ENCODE assay signal across 1 cellular context in genomic region chr6:89321571-89321970, GRCh38.
A peak's percentile ranks its signal among the peaks of the same experiment; 100 is the strongest.
TF ChIP-seq lines count a peak whose summit lies in the region.

No MANE protein-coding gene starts in this region.

TF ChIP-seq in K562, 482 proteins besides CTCF, POLR2A, EP300 and RAD21 (continued from another document and continues in another):
- TF ChIP-seq ZNF583 (CRISPR knock-in tag; IDR thresholded peaks at IDR 0.05), result no peak
- TF ChIP-seq ZNF584 (CRISPR knock-in tag; IDR thresholded peaks at IDR 0.05; ENCODE audit: low read depth), result no peak
- TF ChIP-seq RBM25 (IDR thresholded peaks at IDR 0.05; ENCODE audit: low read depth, low read length, severe bottlenecking), result no peak
- TF ChIP-seq ZNF197 (CRISPR knock-in tag; IDR thresholded peaks at IDR 0.05; ENCODE audit: low read depth), result no peak
- no peak for TF ChIP-seq BMI1 (IDR thresholded peaks at IDR 0.05; ENCODE audit: low read length)
- no peak for TF ChIP-seq MCM2 (IDR thresholded peaks at IDR 0.05; ENCODE audit: low read depth)
- no peak for TF ChIP-seq ZC3H8 (IDR thresholded peaks at IDR 0.05)
- TF ChIP-seq SPI1 (IDR thresholded peaks at IDR 0.05; ENCODE audit: borderline replicate concordance, low read depth, low read length), result peak; percentile 85
- no peak for TF ChIP-seq POLR2AphosphoS2 (IDR thresholded peaks at IDR 0.05; ENCODE audit: low read length)
- no peak for TF ChIP-seq SMAD1 (IDR thresholded peaks at IDR 0.05; ENCODE audit: low read depth, low read length, partially characterized antibody)
- no peak for TF ChIP-seq CAMTA2 (CRISPR knock-in tag; conservative IDR thresholded peaks at IDR 0.05)
- no peak for TF ChIP-seq KAT2B (IDR thresholded peaks at IDR 0.05; ENCODE audit: low read depth, low read length)
- no peak for TF ChIP-seq ZNF239 (CRISPR knock-in tag; IDR thresholded peaks at IDR 0.05)
- no peak for TF ChIP-seq NCOA6 (IDR thresholded peaks at IDR 0.05)
- TF ChIP-seq GABPA (tag; conservative IDR thresholded peaks at IDR 0.05; ENCODE audit: low read depth), result no peak
- peak; percentile 88 for TF ChIP-seq SMARCE1 (IDR thresholded peaks at IDR 0.05)
- TF ChIP-seq HNRNPL (IDR thresholded peaks at IDR 0.05; ENCODE audit: low read depth, low read length), result no peak
- TF ChIP-seq TEAD4 (IDR thresholded peaks at IDR 0.05; ENCODE audit: low read length), result peak; percentile 94
- no peak for TF ChIP-seq TEAD4 (CRISPR knock-in tag; IDR thresholded peaks at IDR 0.05; ENCODE audit: borderline replicate concordance)
- TF ChIP-seq ZFP36 (IDR thresholded peaks at IDR 0.05; ENCODE audit: low read depth, low read length, partially characterized antibody), result no peak
- TF ChIP-seq ZNF707 (CRISPR knock-in tag; conservative IDR thresholded peaks at IDR 0.05), result no peak
- TF ChIP-seq, protein P1, sequence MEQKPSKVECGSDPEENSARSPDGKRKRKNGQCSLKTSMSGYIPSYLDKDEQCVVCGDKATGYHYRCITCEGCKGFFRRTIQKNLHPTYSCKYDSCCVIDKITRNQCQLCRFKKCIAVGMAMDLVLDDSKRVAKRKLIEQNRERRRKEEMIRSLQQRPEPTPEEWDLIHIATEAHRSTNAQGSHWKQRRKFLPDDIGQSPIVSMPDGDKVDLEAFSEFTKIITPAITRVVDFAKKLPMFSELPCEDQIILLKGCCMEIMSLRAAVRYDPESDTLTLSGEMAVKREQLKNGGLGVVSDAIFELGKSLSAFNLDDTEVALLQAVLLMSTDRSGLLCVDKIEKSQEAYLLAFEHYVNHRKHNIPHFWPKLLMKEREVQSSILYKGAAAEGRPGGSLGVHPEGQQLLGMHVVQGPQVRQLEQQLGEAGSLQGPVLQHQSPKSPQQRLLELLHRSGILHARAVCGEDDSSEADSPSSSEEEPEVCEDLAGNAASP (IDR thresholded peaks at IDR 0.05), result no peak
- TF ChIP-seq NR0B1 (IDR thresholded peaks at IDR 0.05; ENCODE audit: partially characterized antibody), result no peak
- TF ChIP-seq GATAD2A (IDR thresholded peaks at IDR 0.05), result no peak
- no peak for TF ChIP-seq STAG1 (CRISPR knock-in tag; IDR thresholded peaks at IDR 0.05; ENCODE audit: borderline replicate concordance)
- no peak for TF ChIP-seq KDM4B (IDR thresholded peaks at IDR 0.05; ENCODE audit: borderline replicate concordance in 2 of 2, low read depth in 1 of 2)
- 0 out of 2 replicates have a peak, but pooled peaks have one; percentile 58 for TF ChIP-seq LCOR (CRISPR knock-in tag; IDR thresholded peaks at IDR 0.05)
- TF ChIP-seq, protein P2, sequence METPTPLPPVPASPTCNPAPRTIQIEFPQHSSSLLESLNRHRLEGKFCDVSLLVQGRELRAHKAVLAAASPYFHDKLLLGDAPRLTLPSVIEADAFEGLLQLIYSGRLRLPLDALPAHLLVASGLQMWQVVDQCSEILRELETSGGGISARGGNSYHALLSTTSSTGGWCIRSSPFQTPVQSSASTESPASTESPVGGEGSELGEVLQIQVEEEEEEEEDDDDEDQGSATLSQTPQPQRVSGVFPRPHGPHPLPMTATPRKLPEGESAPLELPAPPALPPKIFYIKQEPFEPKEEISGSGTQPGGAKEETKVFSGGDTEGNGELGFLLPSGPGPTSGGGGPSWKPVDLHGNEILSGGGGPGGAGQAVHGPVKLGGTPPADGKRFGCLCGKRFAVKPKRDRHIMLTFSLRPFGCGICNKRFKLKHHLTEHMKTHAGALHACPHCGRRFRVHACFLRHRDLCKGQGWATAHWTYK (CRISPR knock-in tag; IDR thresholded peaks at IDR 0.05), result no peak
- TF ChIP-seq SAFB2 (IDR thresholded peaks at IDR 0.05; ENCODE audit: borderline replicate concordance, low read depth, low read length, severe bottlenecking), result no peak
- no peak for TF ChIP-seq ELK3 (CRISPR knock-in tag; IDR thresholded peaks at IDR 0.05)
- TF ChIP-seq ZNF347 (CRISPR knock-in tag; IDR thresholded peaks at IDR 0.05; ENCODE audit: low read depth), result no peak
- TF ChIP-seq RBM39 (optimal IDR thresholded peaks at IDR 0.05; ENCODE audit: low read depth, low read length), result no peak
- TF ChIP-seq ZNF75A (CRISPR knock-in tag; IDR thresholded peaks at IDR 0.05), result no peak
- no peak for TF ChIP-seq C11orf30 (IDR thresholded peaks at IDR 0.05; ENCODE audit: low read depth)
- TF ChIP-seq PML (IDR thresholded peaks at IDR 0.05; ENCODE audit: low read length), result peak; percentile 67; the same call in 1 of the 2 replicates
- no peak for TF ChIP-seq CSDE1 (IDR thresholded peaks at IDR 0.05)
- no peak for TF ChIP-seq ELF1 (tag; IDR thresholded peaks at IDR 0.05)
- TF ChIP-seq CEBPG (CRISPR knock-in tag; IDR thresholded peaks at IDR 0.05), result peak; percentile 83
- peak; percentile 72 to 90 for TF ChIP-seq CEBPG (tag; conservative IDR thresholded peaks at IDR 0.05 in 1 of 2, IDR thresholded peaks at IDR 0.05 in 1 of 2)
- TF ChIP-seq MAZ (CRISPR knock-in tag; conservative IDR thresholded peaks at IDR 0.05 in 1 of 2, IDR thresholded peaks at IDR 0.05 in 1 of 2), result peak in 1 of 2 experiments; percentile 66; a peak in 2 of 4 replicates
- TF ChIP-seq FOXP4 (CRISPR knock-in tag; IDR thresholded peaks at IDR 0.05; ENCODE audit: borderline replicate concordance), result no peak
- TF ChIP-seq DDX20 (tag; IDR thresholded peaks at IDR 0.05; ENCODE audit: low read depth), result no peak
- TF ChIP-seq CBFB (CRISPR knock-in tag; IDR thresholded peaks at IDR 0.05), result peak; percentile 97
- TF ChIP-seq NCOR1 (IDR thresholded peaks at IDR 0.05), result peak; percentile 55; the same call in 1 of the 2 replicates
- no peak for TF ChIP-seq ZNF511 (CRISPR knock-in tag; IDR thresholded peaks at IDR 0.05)
- TF ChIP-seq ZNF785 (CRISPR knock-in tag; IDR thresholded peaks at IDR 0.05), result no peak
- no peak for TF ChIP-seq KHSRP (IDR thresholded peaks at IDR 0.05)
- no peak for TF ChIP-seq ZBTB1 (CRISPR knock-in tag; IDR thresholded peaks at IDR 0.05; ENCODE audit: borderline replicate concordance, low read depth)
- TF ChIP-seq NBN (IDR thresholded peaks at IDR 0.05; ENCODE audit: low read depth), result 0 out of 2 replicates have a peak, but pooled peaks have one; percentile 27
- TF ChIP-seq FOSL1 (tag; conservative IDR thresholded peaks at IDR 0.05), result no peak
- TF ChIP-seq ZNF695 (CRISPR knock-in tag; IDR thresholded peaks at IDR 0.05), result no peak
- no peak for TF ChIP-seq ZZZ3 (IDR thresholded peaks at IDR 0.05)
- TF ChIP-seq IRF2 (CRISPR knock-in tag; IDR thresholded peaks at IDR 0.05), result no peak
- TF ChIP-seq CREB3L1 (IDR thresholded peaks at IDR 0.05; ENCODE audit: borderline replicate concordance, low read depth), result no peak
- TF ChIP-seq HMGN3 (IDR thresholded peaks at IDR 0.05; ENCODE audit: borderline replicate concordance, extremely low read depth, insufficient read length, low read depth, low read length), result no peak
- no peak for TF ChIP-seq PTRF (tag; IDR thresholded peaks at IDR 0.05)
- no peak for TF ChIP-seq E2F5 (CRISPR knock-in tag; IDR thresholded peaks at IDR 0.05)
- TF ChIP-seq GTF2E2 (tag; IDR thresholded peaks at IDR 0.05), result no peak
- TF ChIP-seq SMAD4 (CRISPR knock-in tag; conservative IDR thresholded peaks at IDR 0.05), result 0 out of 2 replicates have a peak, but pooled peaks have one; percentile 37
- TF ChIP-seq ETS2 (tag; IDR thresholded peaks at IDR 0.05; ENCODE audit: borderline replicate concordance, poor library complexity, severe bottlenecking), result no peak
- TF ChIP-seq PREB (CRISPR knock-in tag; IDR thresholded peaks at IDR 0.05), result no peak
- 0 out of 4 replicates have a peak, but pooled peaks of 1 of the 2 experiments have one; percentile 58 for TF ChIP-seq UBTF (IDR thresholded peaks at IDR 0.05; ENCODE audit: borderline replicate concordance in 1 of 2, low read depth in 2 of 2, low read length in 2 of 2)
- TF ChIP-seq ZC3H11A (IDR thresholded peaks at IDR 0.05; ENCODE audit: low read depth, low read length), result no peak
- TF ChIP-seq NFE2 (IDR thresholded peaks at IDR 0.05; ENCODE audit: low read depth), result peak; percentile 63
- no peak for TF ChIP-seq SRSF7 (optimal IDR thresholded peaks at IDR 0.05; ENCODE audit: low read depth, low read length)
- no peak for TF ChIP-seq HNRNPUL1 (IDR thresholded peaks at IDR 0.05; ENCODE audit: low read length)
